In the genomic region with DNA sequence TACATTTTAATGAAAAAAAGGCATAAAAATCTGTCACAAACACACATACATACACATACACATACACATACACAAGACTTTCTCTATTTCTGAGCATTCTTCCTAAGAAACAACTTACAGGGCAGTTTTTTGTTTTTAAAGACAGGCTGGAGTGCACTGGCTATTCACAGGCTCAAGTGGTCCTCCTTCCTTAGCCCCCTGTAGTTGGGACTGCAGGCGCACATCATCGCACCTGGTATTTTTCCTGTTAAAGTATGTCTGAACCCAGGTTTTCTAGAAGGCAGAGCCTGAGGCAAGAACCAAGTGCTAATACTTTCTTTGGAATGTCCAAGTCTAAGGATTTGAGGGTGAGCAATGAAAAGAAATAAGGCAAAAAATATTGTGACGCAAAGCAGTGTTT, we compare ENCODE assay signal across 2 cellular contexts.
TF ChIP-seq lines count a peak whose summit lies in the region.

No MANE protein-coding gene starts in this region.

TF ChIP-seq in GM23338, 12 proteins besides CTCF, POLR2A, EP300 and RAD21 (continues in another document):
- no peak for TF ChIP-seq CREB1 (CRISPR knock-in tag; IDR thresholded peaks at IDR 0.05; ENCODE audit: low read depth)
- no peak for TF ChIP-seq ZNF114 (CRISPR knock-in tag; IDR thresholded peaks at IDR 0.05)
- no peak for TF ChIP-seq ZNF331 (CRISPR knock-in tag; IDR thresholded peaks at IDR 0.05; ENCODE audit: low read depth)
- no peak for TF ChIP-seq NANOG (IDR thresholded peaks at IDR 0.05; ENCODE audit: borderline replicate concordance)
- TF ChIP-seq JUNB (IDR thresholded peaks at IDR 0.05; ENCODE audit: unreplicated experiment) = no peak
- TF ChIP-seq, protein P1, sequence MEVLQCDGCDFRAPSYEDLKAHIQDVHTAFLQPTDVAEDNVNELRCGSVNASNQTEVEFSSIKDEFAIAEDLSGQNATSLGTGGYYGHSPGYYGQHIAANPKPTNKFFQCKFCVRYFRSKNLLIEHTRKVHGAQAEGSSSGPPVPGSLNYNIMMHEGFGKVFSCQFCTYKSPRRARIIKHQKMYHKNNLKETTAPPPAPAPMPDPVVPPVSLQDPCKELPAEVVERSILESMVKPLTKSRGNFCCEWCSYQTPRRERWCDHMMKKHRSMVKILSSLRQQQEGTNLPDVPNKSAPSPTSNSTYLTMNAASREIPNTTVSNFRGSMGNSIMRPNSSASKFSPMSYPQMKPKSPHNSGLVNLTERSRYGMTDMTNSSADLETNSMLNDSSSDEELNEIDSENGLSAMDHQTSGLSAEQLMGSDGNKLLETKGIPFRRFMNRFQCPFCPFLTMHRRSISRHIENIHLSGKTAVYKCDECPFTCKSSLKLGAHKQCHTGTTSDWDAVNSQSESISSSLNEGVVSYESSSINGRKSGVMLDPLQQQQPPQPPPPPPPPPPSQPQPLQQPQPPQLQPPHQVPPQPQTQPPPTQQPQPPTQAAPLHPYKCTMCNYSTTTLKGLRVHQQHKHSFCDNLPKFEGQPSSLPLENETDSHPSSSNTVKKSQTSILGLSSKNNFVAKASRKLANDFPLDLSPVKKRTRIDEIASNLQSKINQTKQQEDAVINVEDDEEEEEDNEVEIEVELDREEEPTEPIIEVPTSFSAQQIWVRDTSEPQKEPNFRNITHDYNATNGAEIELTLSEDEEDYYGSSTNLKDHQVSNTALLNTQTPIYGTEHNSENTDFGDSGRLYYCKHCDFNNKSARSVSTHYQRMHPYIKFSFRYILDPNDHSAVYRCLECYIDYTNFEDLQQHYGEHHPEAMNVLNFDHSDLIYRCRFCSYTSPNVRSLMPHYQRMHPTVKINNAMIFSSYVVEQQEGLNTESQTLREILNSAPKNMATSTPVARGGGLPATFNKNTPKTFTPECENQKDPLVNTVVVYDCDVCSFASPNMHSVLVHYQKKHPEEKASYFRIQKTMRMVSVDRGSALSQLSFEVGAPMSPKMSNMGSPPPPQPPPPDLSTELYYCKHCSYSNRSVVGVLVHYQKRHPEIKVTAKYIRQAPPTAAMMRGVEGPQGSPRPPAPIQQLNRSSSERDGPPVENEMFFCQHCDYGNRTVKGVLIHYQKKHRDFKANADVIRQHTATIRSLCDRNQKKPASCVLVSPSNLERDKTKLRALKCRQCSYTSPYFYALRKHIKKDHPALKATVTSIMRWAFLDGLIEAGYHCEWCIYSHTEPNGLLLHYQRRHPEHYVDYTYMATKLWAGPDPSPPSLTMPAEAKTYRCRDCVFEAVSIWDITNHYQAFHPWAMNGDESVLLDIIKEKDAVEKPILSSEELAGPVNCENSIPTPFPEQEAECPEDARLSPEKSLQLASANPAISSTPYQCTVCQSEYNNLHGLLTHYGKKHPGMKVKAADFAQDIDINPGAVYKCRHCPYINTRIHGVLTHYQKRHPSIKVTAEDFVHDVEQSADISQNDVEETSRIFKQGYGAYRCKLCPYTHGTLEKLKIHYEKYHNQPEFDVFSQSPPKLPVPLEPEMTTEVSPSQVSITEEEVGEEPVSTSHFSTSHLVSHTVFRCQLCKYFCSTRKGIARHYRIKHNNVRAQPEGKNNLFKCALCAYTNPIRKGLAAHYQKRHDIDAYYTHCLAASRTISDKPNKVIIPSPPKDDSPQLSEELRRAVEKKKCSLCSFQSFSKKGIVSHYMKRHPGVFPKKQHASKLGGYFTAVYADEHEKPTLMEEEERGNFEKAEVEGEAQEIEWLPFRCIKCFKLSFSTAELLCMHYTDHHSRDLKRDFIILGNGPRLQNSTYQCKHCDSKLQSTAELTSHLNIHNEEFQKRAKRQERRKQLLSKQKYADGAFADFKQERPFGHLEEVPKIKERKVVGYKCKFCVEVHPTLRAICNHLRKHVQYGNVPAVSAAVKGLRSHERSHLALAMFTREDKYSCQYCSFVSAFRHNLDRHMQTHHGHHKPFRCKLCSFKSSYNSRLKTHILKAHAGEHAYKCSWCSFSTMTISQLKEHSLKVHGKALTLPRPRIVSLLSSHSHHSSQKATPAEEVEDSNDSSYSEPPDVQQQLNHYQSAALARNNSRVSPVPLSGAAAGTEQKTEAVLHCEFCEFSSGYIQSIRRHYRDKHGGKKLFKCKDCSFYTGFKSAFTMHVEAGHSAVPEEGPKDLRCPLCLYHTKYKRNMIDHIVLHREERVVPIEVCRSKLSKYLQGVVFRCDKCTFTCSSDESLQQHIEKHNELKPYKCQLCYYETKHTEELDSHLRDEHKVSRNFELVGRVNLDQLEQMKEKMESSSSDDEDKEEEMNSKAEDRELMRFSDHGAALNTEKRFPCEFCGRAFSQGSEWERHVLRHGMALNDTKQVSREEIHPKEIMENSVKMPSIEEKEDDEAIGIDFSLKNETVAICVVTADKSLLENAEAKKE (CRISPR knock-in tag; IDR thresholded peaks at IDR 0.05) = no peak
- no peak for TF ChIP-seq POLR2AphosphoS5 (IDR thresholded peaks at IDR 0.05; ENCODE audit: low read depth)
- no peak for TF ChIP-seq REST (IDR thresholded peaks at IDR 0.05; ENCODE audit: unreplicated experiment)
- TF ChIP-seq EZH2phosphoT487 (IDR thresholded peaks at IDR 0.05; ENCODE audit: unreplicated experiment) = no peak
- TF ChIP-seq STAT1 (IDR thresholded peaks at IDR 0.05; ENCODE audit: unreplicated experiment) = no peak

TF ChIP-seq in H1, 55 proteins besides CTCF, POLR2A, EP300 and RAD21:
- TF ChIP-seq TCF12 (IDR thresholded peaks at IDR 0.05; ENCODE audit: low read depth, low read length) = no peak
- TF ChIP-seq BACH1 (IDR thresholded peaks at IDR 0.05; ENCODE audit: low read length) = no peak
- TF ChIP-seq SIX5 (IDR thresholded peaks at IDR 0.05; ENCODE audit: low read depth, low read length) = no peak
- TF ChIP-seq BRCA1 (IDR thresholded peaks at IDR 0.05; ENCODE audit: low read depth, low read length) = no peak
- TF ChIP-seq ATF3 (IDR thresholded peaks at IDR 0.05; ENCODE audit: insufficient read depth, low read depth, low read length) = no peak
- no peak for TF ChIP-seq ASH2L (IDR thresholded peaks at IDR 0.05; ENCODE audit: low read length)
- TF ChIP-seq RNF2 (IDR thresholded peaks at IDR 0.05; ENCODE audit: borderline replicate concordance, low read depth, low read length, missing control alignments, poor library complexity, severe bottlenecking) = no peak
